22 cellular contexts compared by ENCODE assay signal in the genomic region with DNA sequence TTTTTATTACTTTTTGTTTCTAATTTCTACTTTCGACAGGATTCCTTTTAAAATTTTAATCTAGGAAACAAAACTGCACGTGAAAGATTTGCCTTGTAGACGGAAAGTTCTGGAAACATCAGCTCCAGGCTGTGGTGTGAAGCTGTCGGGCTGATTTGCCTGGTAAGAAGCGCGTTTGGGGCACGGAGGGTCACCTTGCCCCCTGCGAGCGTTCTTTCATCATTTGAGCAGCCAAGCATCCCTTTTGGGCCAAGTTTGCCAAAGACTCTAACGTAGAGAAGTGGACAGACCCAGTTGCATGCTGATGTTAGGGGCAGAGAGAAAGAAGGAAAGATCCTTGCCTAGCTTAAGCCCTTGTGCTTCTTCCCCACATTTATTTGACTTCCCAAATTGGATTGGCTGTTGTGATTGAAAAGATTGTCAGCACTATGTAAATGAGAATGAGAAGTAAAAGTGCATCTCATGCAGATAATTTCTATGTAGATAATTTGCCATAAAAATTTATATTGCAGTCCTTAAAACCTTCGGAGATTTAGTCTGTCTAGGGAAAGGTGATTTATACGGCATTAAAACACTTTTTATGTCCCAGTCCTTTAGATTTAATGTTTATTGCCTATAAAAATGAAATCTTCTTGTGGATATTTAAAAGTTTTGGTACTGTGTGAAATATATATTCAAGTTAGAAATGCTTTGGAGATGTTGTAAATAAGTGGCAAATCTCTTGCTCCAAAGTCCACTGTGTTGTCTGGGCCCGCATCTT.
"Had no signal": no experiment of that assay in that cellular context is flagged by ENCODE, and none has a peak within 500 bp of the region (broad histone marks: within the 10 kb centered on the region; RNA-seq: fewer than 3 reads in every experiment).

No MANE protein-coding gene starts in this region.

- DNase-seq: activated B cell treated with CpG ODN at 0.5 μM for 24 hours; activated CD4-positive, alpha-beta T cell treated with anti-CD3 and anti-CD28 coated beads, Interleukin-2, amount 50 U/mL, for 1 hour; activated CD8-positive, alpha-beta T cell treated with anti-CD3 and anti-CD28 coated beads for 36 hours; activated T-cell treated with anti-CD3 and anti-CD28 coated beads, Interleukin-2, amount 50 U/mL, for 48 hours; anterior cingulate cortex; dermis blood vessel endothelial cell; effector CD4-positive, alpha-beta T cell; foreskin melanocyte; heart right ventricle; left ventricle myocardium superior; mucosa of descending colon; right lobe of liver; stimulated activated CD4-positive, alpha-beta T cell treated with anti-CD3 and anti-CD28 coated beads, Interleukin-4, amount 100 ng/mL, for 4 hours; stimulated activated naive B cell treated with anti-CD40 and anti-IgM and Interleukin-4, amounts not matched to agents 10 μg/mL and 1 μg/mL and 100 μg/mL, for 72 hours; transverse colon had no signal

- H3K27ac Mint-ChIP-seq: activated B cell treated with CpG ODN at 0.5 μM for 24 hours; activated CD8-positive, alpha-beta T cell treated with anti-CD3 and anti-CD28 coated beads for 36 hours; activated naive CD4-positive, alpha-beta T cell treated with anti-CD3 and anti-CD28 coated beads, Interleukin-2, amount 50 U/mL, for 24 hours; activated T-helper 2 cell treated with anti-CD3 and anti-CD28 coated beads, Interferon-gamma antibody, Interleukin-2, Interleukin-4, amounts not matched to agents 10 μg/mL and 5 μg/mL and 100 μg/mL, durations not matched to agents 14 hours and 24 hours and 36 hours; natural killer cell treated with Interleukin-12 subunit alpha and Interleukin-12 subunit beta and Interleukin-15 and Interleukin-18, amount 100 ng/mL, for 72 hours; stimulated activated naive B cell treated with anti-CD40 and anti-IgM and Interleukin-4, amounts not matched to agents 10 μg/mL and 1 μg/mL and 100 μg/mL, for 72 hours had no signal

- H3K36me3 ChIP-seq: esophagus muscularis mucosa, neutrophil, right lobe of liver, suprapubic skin, transverse colon had no signal

- H3K27me3 Mint-ChIP-seq: activated B cell treated with CpG ODN at 0.5 μM for 24 hours; activated CD8-positive, alpha-beta T cell treated with anti-CD3 and anti-CD28 coated beads for 36 hours; activated naive CD4-positive, alpha-beta T cell treated with anti-CD3 and anti-CD28 coated beads, Interleukin-2, amount 50 U/mL, for 24 hours; natural killer cell treated with Interleukin-12 subunit alpha and Interleukin-12 subunit beta and Interleukin-15 and Interleukin-18, amount 100 ng/mL, for 72 hours; stimulated activated naive B cell treated with anti-CD40 and anti-IgM and Interleukin-4, amounts not matched to agents 10 μg/mL and 1 μg/mL and 100 μg/mL, for 72 hours had no signal

- H3K36me3 Mint-ChIP-seq: activated naive CD4-positive, alpha-beta T cell treated with anti-CD3 and anti-CD28 coated beads, Interleukin-2, amount 50 U/mL, for 24 hours; natural killer cell treated with Interleukin-12 subunit alpha and Interleukin-12 subunit beta and Interleukin-15 and Interleukin-18, amount 100 ng/mL, for 72 hours had no signal

- H3K4me3 Mint-ChIP-seq: activated B cell treated with CpG ODN at 0.5 μM for 24 hours; activated CD8-positive, alpha-beta T cell treated with anti-CD3 and anti-CD28 coated beads for 36 hours; activated naive CD4-positive, alpha-beta T cell treated with anti-CD3 and anti-CD28 coated beads, Interleukin-2, amount 50 U/mL, for 24 hours; natural killer cell treated with Interleukin-12 subunit alpha and Interleukin-12 subunit beta and Interleukin-15 and Interleukin-18, amount 100 ng/mL, for 72 hours; stimulated activated naive B cell treated with anti-CD40 and anti-IgM and Interleukin-4, amounts not matched to agents 10 μg/mL and 1 μg/mL and 100 μg/mL, for 72 hours had no signal

- H3K27me3 ChIP-seq: esophagus muscularis mucosa, heart right ventricle, neutrophil, right lobe of liver, suprapubic skin, transverse colon had no signal

- H3K27ac ChIP-seq: right lobe of liver, skin epidermis, suprapubic skin, transverse colon had no signal

- H3K9me3 ChIP-seq: esophagus muscularis mucosa, heart right ventricle, mucosa of descending colon, neutrophil, right lobe of liver, suprapubic skin, transverse colon had no signal

- H3K9me3 Mint-ChIP-seq: activated B cell treated with CpG ODN at 0.5 μM for 24 hours; activated CD8-positive, alpha-beta T cell treated with anti-CD3 and anti-CD28 coated beads for 36 hours; activated naive CD4-positive, alpha-beta T cell treated with anti-CD3 and anti-CD28 coated beads, Interleukin-2, amount 50 U/mL, for 24 hours; activated T-helper 2 cell treated with anti-CD3 and anti-CD28 coated beads, Interferon-gamma antibody, Interleukin-2, Interleukin-4, amounts not matched to agents 10 μg/mL and 5 μg/mL and 100 μg/mL, durations not matched to agents 14 hours and 24 hours and 36 hours; natural killer cell treated with Interleukin-12 subunit alpha and Interleukin-12 subunit beta and Interleukin-15 and Interleukin-18, amount 100 ng/mL, for 72 hours; stimulated activated naive B cell treated with anti-CD40 and anti-IgM and Interleukin-4, amounts not matched to agents 10 μg/mL and 1 μg/mL and 100 μg/mL, for 72 hours had no signal

- H3K4me1 ChIP-seq: suprapubic skin had no signal

- ATAC-seq: activated CD8-positive, alpha-beta T cell treated with anti-CD3 and anti-CD28 coated beads for 36 hours; heart right ventricle; left ventricle myocardium superior; mucosa of descending colon; natural killer cell treated with Interleukin-12 subunit alpha and Interleukin-12 subunit beta and Interleukin-15 and Interleukin-18, amount 100 ng/mL, for 72 hours; right lobe of liver; stimulated activated naive B cell treated with anti-CD40 and anti-IgM and Interleukin-4, amounts not matched to agents 10 μg/mL and 1 μg/mL and 100 μg/mL, for 72 hours had no signal

- H3K4me3 ChIP-seq: esophagus muscularis mucosa, heart right ventricle, mucosa of descending colon, right lobe of liver, skin epidermis, suprapubic skin, transverse colon had no signal
